In genomic region chr1:148161252-148161901, GRCh38 we compare ENCODE assay signal across 27 cellular contexts.
"Had no signal": no experiment of that assay in that cellular context is flagged by ENCODE, and none has a peak within 500 bp of the region (broad histone marks: within the 10 kb centered on the region; RNA-seq: fewer than 3 reads in every experiment).

No MANE protein-coding gene starts in this region.

- H3K4me1 ChIP-seq: neural progenitor cell, suprapubic skin, tibial nerve, uterus had no signal

- H3K27me3 ChIP-seq: cardiac muscle cell, neural progenitor cell, uterus had no signal

- H3K9me3 ChIP-seq: esophagus muscularis mucosa, stomach, suprapubic skin, uterus had no signal

- H3K4me3 Mint-ChIP-seq: activated CD8-positive, alpha-beta T cell treated with anti-CD3 and anti-CD28 coated beads, Interleukin-2, amount 10 ng/mL, durations not matched to agents 7 days and 5 days; activated naive CD8-positive, alpha-beta T cell treated with anti-CD3 and anti-CD28 coated beads, Interleukin-2, amount 50 U/mL, for 24 hours; activated T-helper 1 cell treated with anti-CD3 and anti-CD28 coated beads, Interleukin-12 subunit alpha, Interleukin-12 subunit beta, Interleukin-2, Interleukin-4 antibody, amounts not matched to agents 30 ng/mL and 10 ng/mL and 1 ng/mL, durations not matched to agents 14 hours and 24 hours and 36 hours; mesothelial cell of epicardium; naive thymus-derived CD8-positive, alpha-beta T cell; neural progenitor cell had no signal

- H3K36me3 ChIP-seq: cardiac muscle cell, esophagus muscularis mucosa, neural progenitor cell, stomach, suprapubic skin, tibial nerve, uterus, WERI-Rb-1 had no signal

- ATAC-seq: activated CD8-positive, alpha-beta T cell treated with anti-CD3 and anti-CD28 coated beads, Interleukin-2, amount 10 ng/mL, durations not matched to agents 7 days and 5 days; activated naive CD8-positive, alpha-beta T cell treated with anti-CD3 and anti-CD28 coated beads, Interleukin-2, amount 50 U/mL, for 24 hours; left colon; naive thymus-derived CD8-positive, alpha-beta T cell had no signal

- H3K27ac ChIP-seq: cardiac muscle cell, esophagus muscularis mucosa, neural progenitor cell, stomach, suprapubic skin, tibial nerve, uterus, WERI-Rb-1 had no signal

- H3K4me2 ChIP-seq: neural progenitor cell had no signal

- H3K4me3 ChIP-seq: cardiac muscle cell, neural progenitor cell, suprapubic skin, tibial nerve, uterus had no signal

- H3K27me3 Mint-ChIP-seq: progenitor cell of endocrine pancreas had no signal

- H3K36me3 Mint-ChIP-seq: naive thymus-derived CD8-positive, alpha-beta T cell; neural progenitor cell had no signal

- DNase-seq: activated CD4-positive, alpha-beta T cell treated with anti-CD3 and anti-CD28 coated beads for 1 hour; activated CD4-positive, alpha-beta T cell treated with anti-CD3 and anti-CD28 coated beads, Interleukin-2, amount 50 U/mL, for 1 hour; activated CD8-positive, alpha-beta T cell treated with anti-CD3 and anti-CD28 coated beads, Interleukin-2, amount 10 ng/mL, durations not matched to agents 7 days and 5 days; activated gamma-delta T cell; activated naive CD4-positive, alpha-beta T cell treated with anti-CD3 and anti-CD28 coated beads, Interleukin-2, amount 50 U/mL, for 16 hours; activated naive CD8-positive, alpha-beta T cell treated with anti-CD3 and anti-CD28 coated beads, Interleukin-2, amount 50 U/mL, for 24 hours; dermis blood vessel endothelial cell; effector memory CD4-positive, alpha-beta T cell; left colon; naive thymus-derived CD8-positive, alpha-beta T cell; stimulated activated CD4-positive, alpha-beta T cell treated with anti-CD3 and anti-CD28 coated beads, Interleukin-12 subunit alpha, Interleukin-12 subunit beta, amount 100 ng/mL, for 4 hours; stomach; T-helper 1 cell; uterus had no signal

- H3K9ac ChIP-seq: neural progenitor cell had no signal

- H3K9me3 Mint-ChIP-seq: activated naive CD8-positive, alpha-beta T cell treated with anti-CD3 and anti-CD28 coated beads, Interleukin-2, amount 50 U/mL, for 24 hours; activated T-helper 1 cell treated with anti-CD3 and anti-CD28 coated beads, Interleukin-12 subunit alpha, Interleukin-12 subunit beta, Interleukin-2, Interleukin-4 antibody, amounts not matched to agents 30 ng/mL and 10 ng/mL and 1 ng/mL, durations not matched to agents 14 hours and 24 hours and 36 hours; naive thymus-derived CD8-positive, alpha-beta T cell had no signal

- FAIRE-seq: endothelial cell of umbilical vein, frontal cortex, islet of Langerhans, TTC549 had no signal

- H2AFZ ChIP-seq: neural progenitor cell had no signal

- H3K27ac Mint-ChIP-seq: activated CD8-positive, alpha-beta T cell treated with anti-CD3 and anti-CD28 coated beads, Interleukin-2, amount 10 ng/mL, durations not matched to agents 7 days and 5 days; activated naive CD8-positive, alpha-beta T cell treated with anti-CD3 and anti-CD28 coated beads, Interleukin-2, amount 50 U/mL, for 24 hours; activated T-helper 1 cell treated with anti-CD3 and anti-CD28 coated beads, Interleukin-12 subunit alpha, Interleukin-12 subunit beta, Interleukin-2, Interleukin-4 antibody, amounts not matched to agents 30 ng/mL and 10 ng/mL and 1 ng/mL, durations not matched to agents 14 hours and 24 hours and 36 hours; mesothelial cell of epicardium; neural progenitor cell; progenitor cell of endocrine pancreas had no signal
